ENCODE assay signal across 19 cellular contexts in the genomic region with DNA sequence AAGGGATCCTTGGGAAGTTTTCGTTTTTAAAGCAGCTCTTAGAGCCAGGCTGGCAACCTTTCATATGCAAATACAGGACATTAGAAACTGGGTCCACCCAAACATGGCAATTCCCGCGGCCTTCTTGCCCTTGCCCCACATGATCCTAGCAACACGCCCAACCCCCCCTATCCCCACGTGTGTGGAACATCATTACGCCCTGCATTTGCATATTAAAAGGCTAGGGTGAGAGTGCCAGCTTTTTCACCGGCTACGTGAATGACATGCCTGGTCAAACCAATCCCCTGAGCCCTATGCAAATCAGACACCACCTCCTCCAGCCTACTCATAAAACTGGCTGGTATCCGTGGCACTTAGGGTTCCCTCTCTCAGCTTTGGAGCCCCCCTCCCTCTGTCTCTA.
"Had no signal": no experiment of that assay in that cellular context is flagged by ENCODE, and none has a peak within 500 bp of the region (broad histone marks: within the 10 kb centered on the region; RNA-seq: fewer than 3 reads in every experiment).

No MANE protein-coding gene starts in this region.

- H3K27ac ChIP-seq: epithelial cell of prostate, hepatocyte, spleen had no signal

- H3K4me3 Mint-ChIP-seq: activated CD8-positive, alpha-beta T cell treated with anti-CD3 and anti-CD28 coated beads for 36 hours; activated naive CD4-positive, alpha-beta T cell treated with anti-CD3 and anti-CD28 coated beads, Interleukin-2, amount 10 ng/mL, durations not matched to agents 7 days and 5 days; activated naive CD8-positive, alpha-beta T cell treated with anti-CD3 and anti-CD28 coated beads, Interleukin-2, amount 50 U/mL, for 24 hours; activated T-cell treated with anti-CD3 and anti-CD28 coated beads, Interleukin-2, amount 50 U/mL, for 24 hours; brain; nephron; stimulated activated naive B cell treated with anti-CD40 and anti-IgM and Interleukin-4, amounts not matched to agents 10 μg/mL and 1 μg/mL and 100 μg/mL, for 72 hours; T-helper 2 cell treated with Interferon-gamma antibody and Interleukin-4, amounts not matched to agents 5 μg/mL and 100 μg/mL, for 36 hours had no signal

- H3K36me3 Mint-ChIP-seq: activated naive CD4-positive, alpha-beta T cell treated with anti-CD3 and anti-CD28 coated beads, Interleukin-2, amount 10 ng/mL, durations not matched to agents 7 days and 5 days; brain; stimulated activated naive B cell treated with anti-CD40 and anti-IgM and Interleukin-4, amounts not matched to agents 10 μg/mL and 1 μg/mL and 100 μg/mL, for 72 hours had no signal

- H3K9me3 Mint-ChIP-seq: activated CD8-positive, alpha-beta T cell treated with anti-CD3 and anti-CD28 coated beads for 36 hours; activated naive CD4-positive, alpha-beta T cell treated with anti-CD3 and anti-CD28 coated beads, Interleukin-2, amount 10 ng/mL, durations not matched to agents 7 days and 5 days; activated T-cell treated with anti-CD3 and anti-CD28 coated beads, Interleukin-2, amount 50 U/mL, for 24 hours; T-helper 2 cell treated with Interferon-gamma antibody and Interleukin-4, amounts not matched to agents 5 μg/mL and 100 μg/mL, for 36 hours had no signal

- H3K4me1 Mint-ChIP-seq: activated naive CD4-positive, alpha-beta T cell treated with anti-CD3 and anti-CD28 coated beads, Interleukin-2, amount 10 ng/mL, durations not matched to agents 7 days and 5 days; activated naive CD8-positive, alpha-beta T cell treated with anti-CD3 and anti-CD28 coated beads, Interleukin-2, amount 50 U/mL, for 24 hours; nephron; stimulated activated naive B cell treated with anti-CD40 and anti-IgM and Interleukin-4, amounts not matched to agents 10 μg/mL and 1 μg/mL and 100 μg/mL, for 72 hours had no signal

- H3K36me3 ChIP-seq: spleen had no signal

- H3K9me3 ChIP-seq: spleen had no signal

- H3K4me3 ChIP-seq: hepatocyte, spleen had no signal

- ATAC-seq: activated CD8-positive, alpha-beta T cell treated with anti-CD3 and anti-CD28 coated beads for 36 hours; activated naive CD8-positive, alpha-beta T cell treated with anti-CD3 and anti-CD28 coated beads, Interleukin-2, amount 50 U/mL, for 24 hours; stimulated activated naive B cell treated with anti-CD40 and anti-IgM and Interleukin-4, amounts not matched to agents 10 μg/mL and 1 μg/mL and 100 μg/mL, for 72 hours had no signal

- H3K27ac Mint-ChIP-seq: activated CD8-positive, alpha-beta T cell treated with anti-CD3 and anti-CD28 coated beads for 36 hours; activated naive CD4-positive, alpha-beta T cell treated with anti-CD3 and anti-CD28 coated beads, Interleukin-2, amount 10 ng/mL, durations not matched to agents 7 days and 5 days; activated naive CD8-positive, alpha-beta T cell treated with anti-CD3 and anti-CD28 coated beads, Interleukin-2, amount 50 U/mL, for 24 hours; activated T-cell treated with anti-CD3 and anti-CD28 coated beads, Interleukin-2, amount 50 U/mL, for 24 hours; nephron; stimulated activated naive B cell treated with anti-CD40 and anti-IgM and Interleukin-4, amounts not matched to agents 10 μg/mL and 1 μg/mL and 100 μg/mL, for 72 hours; T-helper 2 cell treated with Interferon-gamma antibody and Interleukin-4, amounts not matched to agents 5 μg/mL and 100 μg/mL, for 36 hours had no signal

- DNase-seq: activated CD4-positive, alpha-beta T cell treated with anti-CD3 and anti-CD28 coated beads for 48 hours; activated CD4-positive, CD25-positive, alpha-beta regulatory T cell; activated CD8-positive, alpha-beta T cell treated with anti-CD3 and anti-CD28 coated beads for 36 hours; activated naive CD4-positive, alpha-beta T cell treated with anti-CD3 and anti-CD28 coated beads, Interleukin-2, amount 10 ng/mL, durations not matched to agents 7 days and 5 days; activated naive CD8-positive, alpha-beta T cell treated with anti-CD3 and anti-CD28 coated beads, Interleukin-2, amount 50 U/mL, for 24 hours; activated T-cell treated with anti-CD3 and anti-CD28 coated beads, Interleukin-2, amount 50 U/mL, for 24 hours; caudate nucleus; foreskin fibroblast; midbrain; occipital lobe; retina; spleen; stimulated activated CD4-positive, alpha-beta T cell treated with anti-CD3 and anti-CD28 coated beads, Interleukin-4, amount 100 ng/mL, for 4 hours; stimulated activated naive B cell treated with anti-CD40 and anti-IgM and Interleukin-4, amounts not matched to agents 10 μg/mL and 1 μg/mL and 100 μg/mL, for 72 hours had no signal

- H3K4me1 ChIP-seq: spleen had no signal

- H3K4me2 ChIP-seq: hepatocyte had no signal

- H3K27me3 Mint-ChIP-seq: activated CD8-positive, alpha-beta T cell treated with anti-CD3 and anti-CD28 coated beads for 36 hours; activated naive CD4-positive, alpha-beta T cell treated with anti-CD3 and anti-CD28 coated beads, Interleukin-2, amount 10 ng/mL, durations not matched to agents 7 days and 5 days; activated naive CD8-positive, alpha-beta T cell treated with anti-CD3 and anti-CD28 coated beads, Interleukin-2, amount 50 U/mL, for 24 hours; activated T-cell treated with anti-CD3 and anti-CD28 coated beads, Interleukin-2, amount 50 U/mL, for 24 hours; brain; stimulated activated naive B cell treated with anti-CD40 and anti-IgM and Interleukin-4, amounts not matched to agents 10 μg/mL and 1 μg/mL and 100 μg/mL, for 72 hours had no signal

- H3K79me2 ChIP-seq: hepatocyte had no signal

- H3K27me3 ChIP-seq: hepatocyte, spleen had no signal

- H2AFZ ChIP-seq: hepatocyte had no signal
